In genomic region chr5:175872287-175873089, GRCh38 we compare ENCODE assay signal across 10 cellular contexts. TPM values are rescaled to one million over a fixed set of nuclear protein-coding genes. Genes with fewer than 3 reads are reported as not detected.
A peak's percentile ranks its signal among the peaks of the same experiment; 100 is the strongest.
DNase-seq lines count a peak whose midpoint lies in the region; TF ChIP-seq lines count a peak whose summit lies in the region.
"Had no signal": no experiment of that assay in that cellular context is flagged by ENCODE, and none has a peak within 500 bp of the region (broad histone marks: within the 10 kb centered on the region; RNA-seq: fewer than 3 reads in every experiment).

No MANE protein-coding gene starts in this region.

- H3K9me3 ChIP-seq in neutrophil, result no peaks in the 10 kb centered on the region
- peaks cover 0 to 2% of the 10 kb centered on the region in 2 donors for H3K9me3 ChIP-seq in ovary

- H3K27ac ChIP-seq in neutrophil, result peak overlapping the region; percentile 66
- H3K27ac ChIP-seq in ovary, result no peak overlapping the region
- H3K27ac ChIP-seq: epithelial cell of prostate, SJSA1 had no signal

- no peaks in the 10 kb centered on the region for H3K36me3 ChIP-seq in neutrophil
- H3K36me3 ChIP-seq in ovary, result no peaks in the 10 kb centered on the region
- H3K36me3 ChIP-seq: SJSA1 had no signal

- WGBS in ovary, 3 donors, result 2 to 4% (median 2%) methylated on average over 44 to 56 of the region's 56 CpGs

- in situ Hi-C loops in KBM-7 (cut with MboI; ENCODE audit: low pct_unique_long_range_greater_than_20kb, low sequenced_read_pairs), result no loop called here

- TF ChIP-seq EP300 in ovary (IDR thresholded peaks at IDR 0.05), result no peak

- H3K27me3 ChIP-seq in neutrophil, result peaks cover 92% of the 10 kb centered on the region
- peaks cover 3% of the 10 kb centered on the region for H3K27me3 ChIP-seq in ovary

- TF ChIP-seq POLR2A in ovary (IDR thresholded peaks at IDR 0.05), result no peak

- H3K4me3 ChIP-seq in neutrophil (ENCODE audit: low read depth in 1 of 2, low read length in 1 of 2), result peak overlapping the region; percentile 58 to 72
- no peak overlapping the region for H3K4me3 ChIP-seq in ovary
- H3K4me3 ChIP-seq: SJSA1 had no signal

- DNase-seq in NCI-H345 (lab: John Stamatoyannopoulos, UW) (peak; percentile 51), NCI-H345 treated with DMSO at 0.1 percent for 48 hours (lab: John Stamatoyannopoulos, UW; ENCODE audit: unreplicated experiment) (no peak), KBM-7 (peak; percentile 15), ecto neural progenitor cell (ENCODE audit: low spot score) (peak; percentile 59), ovary (no peak), midbrain (lab: John Stamatoyannopoulos, UW) (no peak), NCI-H2107 (lab: John Stamatoyannopoulos, UW) (no peak)

- intact Hi-C loops in ovary (cut with DNase I), result no loop called here

- TF ChIP-seq CTCF in neutrophil (IDR thresholded peaks at IDR 0.05) (no peak), ovary (IDR thresholded peaks at IDR 0.05) (no peak)

- H3K4me1 ChIP-seq in neutrophil (ENCODE audit: control insufficient read depth in 1 of 2, insufficient read depth in 1 of 2, low read depth in 1 of 2, low read length in 1 of 2) (peaks cover 14 to 18% of the 10 kb centered on the region in 2 experiments), ovary (ENCODE audit: insufficient read depth) (peaks cover 6% of the 10 kb centered on the region)

RNA-seq across cellular contexts. Expression of gene CPLX2, which starts 1.1 kb away (rescaled TPM):
- total RNA-seq in ovary, result under 1 TPM in 1 of 7 donors, not detected in 6; 0.26 TPM
- not detected for polyA plus RNA-seq in ovary
- total RNA-seq: SJSA1 had no signal

Comparison
In these comparisons a context has a peak if more than half of its experiments do, and no peak if none do; other contexts are left out.
1. DNase-seq: peak in NCI-H345 (single experiment), KBM-7 (single experiment) and ecto neural progenitor cell (single experiment); none in NCI-H345 treated with DMSO at 0.1 percent for 48 hours (single experiment), ovary (0 of 5), midbrain (single experiment) and NCI-H2107 (single experiment).